Comparison of ENCODE assay signal across 8 cellular contexts in genomic region chr12:51392556-51393237, GRCh38. TPM values are rescaled to one million over a fixed set of nuclear protein-coding genes. Genes with fewer than 3 reads are reported as not detected.
DNase-seq lines count a peak whose midpoint lies in the region; ATAC-seq and TF ChIP-seq lines count a peak whose summit lies in the region.

No MANE protein-coding gene starts in this region.

- in situ Hi-C loops in IMR-90 (cut with MboI; ENCODE audit: low sequenced_read_pairs) = no loop called here

- POLR2A ChIA-PET in IMR-90 (lab: Charles Lee; ENCODE audit: unreplicated experiment) = no interaction called here

- 0 out of 2 replicates have a peak overlapping the region, but pooled peaks have one; percentile 95 for H3K14ac ChIP-seq in IMR-90 (replicated peaks; ENCODE audit: low read depth, low read length)

- H3K9me1 ChIP-seq in IMR-90 (ENCODE audit: insufficient read depth, low read length) = peaks cover 30% of the 10 kb centered on the region

- no peak overlapping the region for H2BK5ac ChIP-seq in IMR-90 (ENCODE audit: low read depth, low read length, poor library complexity, severe bottlenecking)

- peak overlapping the region; percentile 97 for H4K91ac ChIP-seq in IMR-90 (ENCODE audit: insufficient read depth, low read depth, low read length)

- CTCF ChIA-PET in IMR-90 (lab: Yijun Ruan, JAX) = interaction anchor here (0.7 kb wide), 1 partner anchor 78 kb away, joined by 3 read pairs; no protein-coding TSS in a partner anchor

- peak overlapping the region; percentile 96; the same call in 1 of the 2 replicates for H2BK20ac ChIP-seq in IMR-90 (ENCODE audit: low read depth, low read length)

- no peaks in the 10 kb centered on the region for H3K36me3 Mint-ChIP-seq in brain

- H3K56ac ChIP-seq in IMR-90 (ENCODE audit: extremely low read depth, insufficient read depth, low read length) = no peak overlapping the region

- no peak overlapping the region for H3K18ac ChIP-seq in IMR-90 (ENCODE audit: low read depth, low read length)

- TF ChIP-seq RAD21 in IMR-90 (IDR thresholded peaks at IDR 0.05; ENCODE audit: low read length) = no peak

- no peaks in the 10 kb centered on the region for H4K20me1 ChIP-seq in IMR-90 (ENCODE audit: insufficient read depth, low read length)

- H2AK9ac ChIP-seq in IMR-90 (replicated peaks; ENCODE audit: low read depth, low read length, poor library complexity) = no peak overlapping the region

- peaks cover 72% of the 10 kb centered on the region for H3K27me3 Mint-ChIP-seq in brain

- no peak for TF ChIP-seq POLR2A in IMR-90 (IDR thresholded peaks at IDR 0.05; ENCODE audit: low read depth, low read length)

- H3K4me1 ChIP-seq in IMR-90 (ENCODE audit: control insufficient read depth, insufficient read depth, low read length) (peaks cover 21% of the 10 kb centered on the region), mesodermal cell (ENCODE audit: control insufficient read depth, insufficient read depth, low read length, poor library complexity, severe bottlenecking) (peaks cover 27% of the 10 kb centered on the region), SJCRH30 (no peaks in the 10 kb centered on the region)

- peak overlapping the region; percentile 99 for H3K4ac ChIP-seq in IMR-90 (ENCODE audit: low read depth, low read length)

- peaks cover 42% of the 10 kb centered on the region for H3K4me1 Mint-ChIP-seq in brain

- no peaks in the 10 kb centered on the region for H3K9me3 Mint-ChIP-seq in brain

- peak overlapping the region; percentile 39 to 83 (median 64) for H3K4me3 Mint-ChIP-seq in brain

- ATAC-seq in IMR-90 (ENCODE audit: low read depth) (no peak), GM19397 (IDR thresholded peaks at IDR 0.05; ENCODE audit: unreplicated experiment) (no peak)

- H3K27ac Mint-ChIP-seq in brain = peak overlapping the region in 1 of 5 experiments; percentile 45

- 0 out of 2 replicates have a peak overlapping the region, but pooled peaks have one; percentile 18 for H3K4me2 ChIP-seq in IMR-90 (ENCODE audit: low read depth, low read length)

- H3K36me3 ChIP-seq in IMR-90 (ENCODE audit: control insufficient read depth, insufficient read depth, low read length) (no peaks in the 10 kb centered on the region), mesodermal cell (ENCODE audit: control insufficient read depth, insufficient read depth, low read length) (no peaks in the 10 kb centered on the region), SJCRH30 (no peaks in the 10 kb centered on the region)

- H2BK120ac ChIP-seq in IMR-90 (ENCODE audit: low read depth, low read length) = peak overlapping the region; percentile 98

- H3K27me3 ChIP-seq in IMR-90 (ENCODE audit: control insufficient read depth, insufficient read depth, low read length) (no peaks in the 10 kb centered on the region), SJCRH30 (peaks cover 24% of the 10 kb centered on the region)

- H2BK15ac ChIP-seq in IMR-90 (ENCODE audit: low read depth, low read length) = peak overlapping the region; percentile 96; the same call in 2 of the 3 replicates

- BruUV-seq in IMR-90 (replicated peaks; lab: Mats Ljungman, UMichigan) = no TSS peak

- TF ChIP-seq CTCF in IMR-90 (conservative IDR thresholded peaks at IDR 0.05; ENCODE audit: low read depth, low read length) (no peak), brain (conservative IDR thresholded peaks at IDR 0.05) (no peak)

- H3K4me3 ChIP-seq in IMR-90 (ENCODE audit: insufficient read depth, low read depth, low read length) (no peak overlapping the region), mesodermal cell (ENCODE audit: extremely low read depth, insufficient read depth, low read length, poor library complexity, severe bottlenecking) (peak overlapping the region; percentile 48), SJCRH30 (no peak overlapping the region)

- no peaks in the 10 kb centered on the region for H3K9me3 ChIP-seq in IMR-90 (ENCODE audit: control insufficient read depth, insufficient read depth, low read length)
- H3K9me3 ChIP-seq in mesodermal cell (ENCODE audit: control insufficient read depth, low read length) = no peaks in the 10 kb centered on the region
- H3K9me3 ChIP-seq in SJCRH30 (replicated peaks) = no peaks in the 10 kb centered on the region

- H4K5ac ChIP-seq in IMR-90 (ENCODE audit: low read depth, low read length) = no peak overlapping the region

- peak overlapping the region; percentile 64 for H2AFZ ChIP-seq in IMR-90 (replicated peaks; ENCODE audit: low read length, poor library complexity)

- H3K79me1 ChIP-seq in IMR-90 (ENCODE audit: low read depth in 1 of 2, low read length in 2 of 2) = peaks cover 0 to 29% of the 10 kb centered on the region in 2 experiments; a peak in 2 of 4 replicates

- 62% methylated on average over 9 of the region's 22 CpGs; no CpG with 5 or more reads in 1 of the 2 experiments for WGBS in IMR-90 (ENCODE audit: extremely low coverage in 2 of 2, insufficient read length in 1 of 2), 2 experiments
- 10 to 20% methylated on average over 16 to 18 of the region's 22 CpGs for WGBS in mesodermal cell (ENCODE audit: insufficient coverage in 2 of 2), 2 experiments

- H4K8ac ChIP-seq in IMR-90 (ENCODE audit: low read depth in 2 of 2, low read length in 2 of 2) = peak overlapping the region in 1 of 2 experiments; percentile 95; a peak in 2 of 4 replicates

- dilution Hi-C loops in IMR-90 (cut with HindIII; ENCODE audit: low sequenced_read_pairs, unreplicated experiment) = no loop called here

- no peak overlapping the region for H3K23ac ChIP-seq in IMR-90 (ENCODE audit: low read depth, low read length)

- H3K9ac ChIP-seq in IMR-90 (ENCODE audit: low read depth, low read length) = no peak overlapping the region

- DNase-seq in stimulated activated CD4-positive, alpha-beta T cell treated with anti-CD3 and anti-CD28 coated beads, Interleukin-2, amount 100 ng/mL, for 24 hours = peak; percentile 17 to 28
- no peak for DNase-seq in stimulated activated CD4-positive, alpha-beta T cell treated with anti-CD3 and anti-CD28 coated beads, Interleukin-4, amount 100 ng/mL, for 4 hours
- DNase-seq in IMR-90 (no peak), SJCRH30 (no peak), NK-92 (lab: John Stamatoyannopoulos, UW; ENCODE audit: unreplicated experiment) (no peak)

- intact Hi-C loops in IMR-90 (cut with micrococcal nuclease) = no loop called here

- H2AK5ac ChIP-seq in IMR-90 (ENCODE audit: low read depth, low read length) = peak overlapping the region; percentile 99

- H3K27ac ChIP-seq in IMR-90 (ENCODE audit: insufficient read depth, low read length) = no peak overlapping the region
- H3K27ac ChIP-seq in mesodermal cell (ENCODE audit: low read depth, low read length, severe bottlenecking) = no peak overlapping the region
- no peak overlapping the region for H3K27ac ChIP-seq in SJCRH30

TF ChIP-seq in IMR-90, 13 proteins besides CTCF, POLR2A, EP300 and RAD21 (continues in another document):
- TF ChIP-seq MAZ (IDR thresholded peaks at IDR 0.05; ENCODE audit: borderline replicate concordance, low read depth, low read length) (no peak), RFX5 (IDR thresholded peaks at IDR 0.05; ENCODE audit: low read depth, low read length) (no peak), CEBPB (IDR thresholded peaks at IDR 0.05; ENCODE audit: low read depth, low read length) (no peak), MXI1 (IDR thresholded peaks at IDR 0.05; ENCODE audit: borderline replicate concordance, low read depth, low read length) (no peak), FOS (IDR thresholded peaks at IDR 0.05; ENCODE audit: low read depth, low read length) (no peak), MAFK (IDR thresholded peaks at IDR 0.05; ENCODE audit: low read depth, low read length) (no peak), CHD1 (IDR thresholded peaks at IDR 0.05; ENCODE audit: low read depth, low read length) (no peak), BHLHE40 (IDR thresholded peaks at IDR 0.05; ENCODE audit: low read depth, low read length) (no peak)
- TF ChIP-seq, protein P1, sequence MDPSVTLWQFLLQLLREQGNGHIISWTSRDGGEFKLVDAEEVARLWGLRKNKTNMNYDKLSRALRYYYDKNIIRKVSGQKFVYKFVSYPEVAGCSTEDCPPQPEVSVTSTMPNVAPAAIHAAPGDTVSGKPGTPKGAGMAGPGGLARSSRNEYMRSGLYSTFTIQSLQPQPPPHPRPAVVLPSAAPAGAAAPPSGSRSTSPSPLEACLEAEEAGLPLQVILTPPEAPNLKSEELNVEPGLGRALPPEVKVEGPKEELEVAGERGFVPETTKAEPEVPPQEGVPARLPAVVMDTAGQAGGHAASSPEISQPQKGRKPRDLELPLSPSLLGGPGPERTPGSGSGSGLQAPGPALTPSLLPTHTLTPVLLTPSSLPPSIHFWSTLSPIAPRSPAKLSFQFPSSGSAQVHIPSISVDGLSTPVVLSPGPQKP (IDR thresholded peaks at IDR 0.05; ENCODE audit: borderline replicate concordance, low read depth, low read length) = no peak

RNA-seq across cellular contexts. Expression of gene GALNT6, which starts 1.5 kb away (rescaled TPM):
- 21.4 and 23.7 TPM in 2 replicates for total RNA-seq in IMR-90 (2012; rRNA removed)
- polyA plus RNA-seq in IMR-90 (2012; rRNA removed) = 16.4 and 17.1 TPM in 2 replicates
- polyA plus RNA-seq in IMR-90 (2012; cell fraction: cytosol; rRNA removed) = 10.8 and 12.1 TPM in 2 replicates
- 8.3 and 10.0 TPM in 2 replicates for polyA plus RNA-seq in IMR-90 (2012; cell fraction: nucleus; rRNA removed; ENCODE audit: low replicate concordance)
- 9.3 TPM for polyA plus RNA-seq in brain (ENCODE audit: insufficient read depth, low read depth, low replicate concordance)
- 7.1 TPM for polyA plus RNA-seq in mesodermal cell (2013, experiment 1 of 2)
- 6.3 TPM for polyA plus RNA-seq in mesodermal cell (2013, experiment 2 of 2)
- total RNA-seq in SJCRH30 (2014; rRNA removed; shearing (Covaris generic)) = 0.08 and 0.10 TPM in 2 replicates

RNA-seq across cellular contexts. Expression of gene SLC4A8, which starts 31.9 kb away (rescaled TPM):
- 4.4 and 5.2 TPM in 2 replicates for total RNA-seq in IMR-90 (2012; rRNA removed)
- polyA plus RNA-seq in IMR-90 (2012; rRNA removed) = 3.1 and 3.2 TPM in 2 replicates
- polyA plus RNA-seq in IMR-90 (2012; cell fraction: cytosol; rRNA removed) = 1.0 and 3.3 TPM in 2 replicates
- 1.7 and 5.6 TPM in 2 replicates for polyA plus RNA-seq in IMR-90 (2012; cell fraction: nucleus; rRNA removed; ENCODE audit: low replicate concordance)
- polyA plus RNA-seq in brain (ENCODE audit: insufficient read depth, low read depth, low replicate concordance) = 15.8 TPM
- polyA plus RNA-seq in mesodermal cell (2013, experiment 1 of 2) = 9.3 TPM
- 6.3 TPM for polyA plus RNA-seq in mesodermal cell (2013, experiment 2 of 2)
- total RNA-seq in SJCRH30 (2014; rRNA removed; shearing (Covaris generic)) = under 0.01 and 0.08 TPM in 2 replicates

RNA-seq across cellular contexts. Expression of gene CELA1, which starts 46.2 kb away (rescaled TPM):
- total RNA-seq in IMR-90 (2012; rRNA removed) = not detected in 2 replicates
- polyA plus RNA-seq in IMR-90 (2012; rRNA removed) (not detected in 2 replicates), brain (ENCODE audit: insufficient read depth, low read depth, low replicate concordance) (not detected)
- polyA plus RNA-seq in IMR-90 (2012; cell fraction: cytosol; rRNA removed) = 0.08 TPM in 1 of 2 replicates, not detected in the other
- polyA plus RNA-seq in IMR-90 (2012; cell fraction: nucleus; rRNA removed; ENCODE audit: low replicate concordance) = 0.23 TPM in 1 of 2 replicates, not detected in the other
- not detected for polyA plus RNA-seq in mesodermal cell (2013, experiment 1 of 2)
- not detected for polyA plus RNA-seq in mesodermal cell (2013, experiment 2 of 2)
- not detected in 2 replicates for total RNA-seq in SJCRH30 (2014; rRNA removed; shearing (Covaris generic))

Comparison
In these comparisons a context has a peak if more than half of its experiments do, and no peak if none do; other contexts are left out.
1. DNase-seq: peak in stimulated activated CD4-positive, alpha-beta T cell treated with anti-CD3 and anti-CD28 coated beads, Interleukin-2, amount 100 ng/mL, for 24 hours (2 of 2); none in stimulated activated CD4-positive, alpha-beta T cell treated with anti-CD3 and anti-CD28 coated beads, Interleukin-4, amount 100 ng/mL, for 4 hours (0 of 2), IMR-90 (single experiment), SJCRH30 (0 of 2) and NK-92 (single experiment).
2. RNA of gene GALNT6, which starts 1.5 kb away (total RNA-seq): 21.4 to 23.7 TPM in IMR-90; 0.08 to 0.10 TPM in SJCRH30; every median in the first group is over 10 times any median in the second.